Comparison of ENCODE assay signal across 19 cellular contexts in the genomic region with DNA sequence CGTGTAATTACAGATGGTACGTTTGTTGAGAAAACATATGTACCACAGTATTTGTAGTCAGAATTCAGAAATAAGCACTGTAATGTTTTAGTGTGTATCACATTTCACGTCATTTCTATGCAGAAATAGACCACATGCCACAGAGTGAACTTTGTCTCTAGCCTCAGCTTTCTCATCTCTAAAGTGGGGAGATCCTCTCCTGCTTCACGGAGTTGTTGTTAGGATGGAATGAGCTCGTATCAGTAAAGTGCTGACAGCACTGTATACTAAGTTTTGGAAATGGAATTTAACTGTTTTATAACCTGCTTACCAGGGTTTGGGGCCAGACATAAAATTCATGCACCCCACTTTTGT. TPM values are rescaled to one million over a fixed set of nuclear protein-coding genes. Genes with fewer than 3 reads are reported as not detected.
A peak's percentile ranks its signal among the peaks of the same experiment; 100 is the strongest.
DNase-seq lines count a peak whose midpoint lies in the region; ATAC-seq, FAIRE-seq and TF ChIP-seq lines count a peak whose summit lies in the region.
"Had no signal": no experiment of that assay in that cellular context is flagged by ENCODE, and none has a peak within 500 bp of the region (broad histone marks: within the 10 kb centered on the region; RNA-seq: fewer than 3 reads in every experiment).

No MANE protein-coding gene starts in this region.

- CTCF ChIA-PET in RWPE1 (lab: Yijun Ruan, JAX), result no interaction called here
- CTCF ChIA-PET in HepG2 (lab: Yijun Ruan, JAX; ENCODE audit: low intra/inter-chr PET ratio, low total read pairs), result no interaction called here

- no peak overlapping the region for H2AFZ ChIP-seq in HepG2 (ENCODE audit: low read length)
- H2AFZ ChIP-seq: GM23248 had no signal

- no peak for FAIRE-seq in HepG2 (lab: Jason Lieb, UNC)
- FAIRE-seq: A204.1, GM12878, GM19239 had no signal

- intact Hi-C loops in HepG2 (cut with micrococcal nuclease; ENCODE audit: unreplicated experiment), result loop anchor here (5.0 kb wide), 1 partner anchor 42 kb away; no protein-coding TSS in a partner anchor

- H3K9me3 Mint-ChIP-seq in osteocyte (ENCODE audit: unreplicated experiment), result no peaks in the 10 kb centered on the region
- H3K9me3 Mint-ChIP-seq: CD4-positive, alpha-beta memory T cell had no signal

- TF ChIP-seq CTCF in RWPE1 (conservative IDR thresholded peaks at IDR 0.05; ENCODE audit: low read depth), result no peak
- no peak for TF ChIP-seq CTCF in HepG2 (CRISPR knock-in tag; IDR thresholded peaks at IDR 0.05)
- TF ChIP-seq CTCF in osteocyte (IDR thresholded peaks at IDR 0.05), result no peak

- H3K4me1 Mint-ChIP-seq in osteocyte (ENCODE audit: unreplicated experiment) (peaks cover 51% of the 10 kb centered on the region), T-helper 17 cell (no peaks in the 10 kb centered on the region)
- H3K4me1 Mint-ChIP-seq: CD14-positive monocyte; CD4-positive, alpha-beta memory T cell had no signal

- peak overlapping the region; percentile 74 for H3K27ac ChIP-seq in RWPE1
- no peak overlapping the region for H3K27ac ChIP-seq in HepG2 (ENCODE audit: extremely low read length, insufficient read depth, low read length)
- H3K27ac ChIP-seq: BLaER1, GM23248 had no signal

- no peaks in the 10 kb centered on the region for H4K20me1 ChIP-seq in HepG2 (ENCODE audit: insufficient read depth, low read length)
- H4K20me1 ChIP-seq: BLaER1 had no signal

- H3K4me2 ChIP-seq in HepG2 (ENCODE audit: low read depth, low read length), result no peak overlapping the region
- H3K4me2 ChIP-seq: BLaER1 had no signal

- 93% methylated on average over 5 of the region's 5 CpGs for WGBS in HepG2 (ENCODE audit: low lambda C conversion rate)

- no peak for TF ChIP-seq POLR2A in HepG2 (IDR thresholded peaks at IDR 0.05; ENCODE audit: insufficient read depth in 1 of 2, low read depth in 2 of 2, low read length in 2 of 2)

- POLR2A ChIA-PET in RWPE1 (lab: Yijun Ruan, JAX; ENCODE audit: low non-redundant PET) (no interaction called here), HepG2 (lab: Yijun Ruan, JAX) (interaction anchor here (1.0 to 5.5 kb wide), 3 partner anchors 12 to 33 kb away, joined by 5 to 40 read pairs (median 17); a partner anchor contains a TSS)

- H3K36me3 Mint-ChIP-seq in osteocyte (ENCODE audit: unreplicated experiment), result no peaks in the 10 kb centered on the region
- H3K36me3 Mint-ChIP-seq in T-helper 17 cell (ENCODE audit: low read depth), result no peaks in the 10 kb centered on the region
- H3K36me3 Mint-ChIP-seq: CD14-positive monocyte; CD4-positive, alpha-beta memory T cell had no signal

- no peaks in the 10 kb centered on the region for H3K9me3 ChIP-seq in HepG2 (ENCODE audit: low read length)
- H3K9me3 ChIP-seq in T-helper 17 cell (ENCODE audit: control insufficient read depth, low read length, poor library complexity, severe bottlenecking), result no peaks in the 10 kb centered on the region
- H3K9me3 ChIP-seq: BLaER1, HAP-1 had no signal

- peaks cover 89% of the 10 kb centered on the region for H3K4me1 ChIP-seq in HepG2 (ENCODE audit: insufficient read depth, low read length)
- H3K4me1 ChIP-seq: BLaER1, HAP-1 had no signal

- no peaks in the 10 kb centered on the region for H3K27me3 Mint-ChIP-seq in osteocyte (ENCODE audit: unreplicated experiment)
- peaks cover 7% of the 10 kb centered on the region for H3K27me3 Mint-ChIP-seq in T-helper 17 cell

- no peak for TF ChIP-seq RAD21 in HepG2 (CRISPR knock-in tag; IDR thresholded peaks at IDR 0.05)

- H3K79me2 ChIP-seq in HepG2 (ENCODE audit: insufficient read depth, low read length), result peaks cover 8% of the 10 kb centered on the region

- no peak overlapping the region for H3K4me3 ChIP-seq in HepG2 (replicated peaks in 1 of 3; ENCODE audit: insufficient read depth in 1 of 3, low read depth in 2 of 3, low read length in 3 of 3)
- H3K4me3 ChIP-seq: BLaER1, GM12878, GM23248, HAP-1 had no signal

- H3K27me3 ChIP-seq in HepG2 (ENCODE audit: control insufficient read depth in 1 of 2, insufficient read depth in 2 of 2, low read length in 2 of 2), result no peaks in the 10 kb centered on the region
- H3K27me3 ChIP-seq: BLaER1 had no signal

- TF ChIP-seq EP300 in HepG2 (IDR thresholded peaks at IDR 0.05; ENCODE audit: low read depth in 2 of 2, low read length in 2 of 2) (no peak), HepG2 (CRISPR knock-in tag; IDR thresholded peaks at IDR 0.05; ENCODE audit: borderline replicate concordance) (no peak)

- H3K27ac Mint-ChIP-seq in osteocyte (ENCODE audit: unreplicated experiment), result peak overlapping the region; percentile 58
- no peak overlapping the region for H3K27ac Mint-ChIP-seq in T-helper 17 cell
- H3K27ac Mint-ChIP-seq: CD14-positive monocyte; CD4-positive, alpha-beta memory T cell had no signal

- no peak overlapping the region for H3K9ac ChIP-seq in HepG2 (ENCODE audit: insufficient read depth, low read depth, low read length)
- H3K9ac ChIP-seq: BLaER1, GM23248 had no signal

- ATAC-seq in HepG2 (no peak), T-helper 17 cell (no peak)
- ATAC-seq: GM12878 had no signal

- in situ Hi-C loops in HepG2 (cut with HindIII; ENCODE audit: extremely low pct_ligation_motif_present, low pct_unique_long_range_greater_than_20kb), result loop anchor here (5.0 kb wide), 1 partner anchor 33 kb away; a partner anchor contains a TSS

- no peaks in the 10 kb centered on the region; a peak in 1 of 5 replicates for H3K36me3 ChIP-seq in HepG2 (replicated peaks in 1 of 2; ENCODE audit: control insufficient read depth in 1 of 2, insufficient read depth in 2 of 2, low read length in 2 of 2)
- H3K36me3 ChIP-seq: BLaER1, HAP-1 had no signal

- H3K4me3 Mint-ChIP-seq in osteocyte (ENCODE audit: unreplicated experiment), result no peak overlapping the region
- no peak overlapping the region for H3K4me3 Mint-ChIP-seq in T-helper 17 cell
- H3K4me3 Mint-ChIP-seq: CD14-positive monocyte; CD4-positive, alpha-beta memory T cell had no signal

- DNase-seq in RWPE1 (ENCODE audit: low spot score) (no peak), HepG2 (ENCODE audit: low spot score) (no peak), osteocyte (ENCODE audit: extremely low spot score, unreplicated experiment) (no peak), AG08395 (ENCODE audit: low spot score) (no peak), DMS153 (lab: John Stamatoyannopoulos, UW) (no peak), T-helper 17 cell (no peak)
- no peak for DNase-seq in central memory CD4-positive, alpha-beta T cell
- DNase-seq: ACHN; AML-193; CD4-positive, alpha-beta memory T cell; DMS79 treated with DMSO at 0.1 percent for 48 hours; KBM-7 had no signal

- BruUV-seq in HepG2 (replicated peaks; lab: Mats Ljungman, UMichigan), result no TSS peak

TF ChIP-seq in HepG2, 621 proteins besides CTCF, POLR2A, EP300 and RAD21:
- no peak for TF ChIP-seq ZNF766 (CRISPR knock-in tag; IDR thresholded peaks at IDR 0.05; ENCODE audit: borderline replicate concordance)
- peak; percentile 89 for TF ChIP-seq ZMYM3 (CRISPR knock-in tag; IDR thresholded peaks at IDR 0.05)
- TF ChIP-seq ZNF629 (CRISPR knock-in tag; conservative IDR thresholded peaks at IDR 0.05), result peak; percentile 96
- TF ChIP-seq ZNF431 (CRISPR knock-in tag; IDR thresholded peaks at IDR 0.05; ENCODE audit: borderline replicate concordance, low read depth), result no peak
- peak; percentile 81; the same call in 1 of the 2 replicates for TF ChIP-seq KDM1A (CRISPR knock-in tag; IDR thresholded peaks at IDR 0.05)
- TF ChIP-seq ADNP (CRISPR knock-in tag; IDR thresholded peaks at IDR 0.05), result 0 out of 2 replicates have a peak, but pooled peaks have one; percentile 35
- peak; percentile 57 for TF ChIP-seq HNF4A (CRISPR knock-in tag; IDR thresholded peaks at IDR 0.05)
- no peak for TF ChIP-seq ZFP36L1 (CRISPR knock-in tag; IDR thresholded peaks at IDR 0.05)
- TF ChIP-seq CHD4 (IDR thresholded peaks at IDR 0.05; ENCODE audit: borderline replicate concordance, low read length), result 0 out of 2 replicates have a peak, but pooled peaks have one; percentile 71
- TF ChIP-seq MAFK (conservative IDR thresholded peaks at IDR 0.05 in 1 of 2, IDR thresholded peaks at IDR 0.05 in 1 of 2; ENCODE audit: low read length in 2 of 2), result 0 out of 4 replicates have a peak, but pooled peaks of 1 of the 2 experiments have one; percentile 20

RNA-seq across cellular contexts. Expression of a gene that starts 34.2 kb away (rescaled TPM):
- total RNA-seq in HepG2 (2016; rRNA removed; fragmentation: Illumina TruSeq; extraction: Trizol) (28.6 and 32.4 TPM in 2 replicates), osteocyte (129 and 131 TPM in 2 replicates), T-helper 17 cell (1 to 10 TPM in 1 of 2 donors, under 1 TPM in 1; 0.72 to 3.6 TPM)
- 21.2 and 24.5 TPM in 2 replicates for total RNA-seq in HepG2 (2016; cell fraction: cytosol; rRNA removed; fragmentation: Illumina TruSeq; extraction: Trizol; ENCODE audit: low read depth)
- 22.4 and 30.7 TPM in 2 replicates for total RNA-seq in HepG2 (2016; cell fraction: insoluble cytoplasmic fraction; rRNA removed; fragmentation: Illumina TruSeq; extraction: Trizol)
- 51.6 and 61.1 TPM in 2 replicates for total RNA-seq in HepG2 (2016; cell fraction: membrane; rRNA removed; fragmentation: Illumina TruSeq; extraction: Trizol)
- 21.9 and 23.1 TPM in 2 replicates for total RNA-seq in HepG2 (2016; cell fraction: nucleus; rRNA removed; fragmentation: Illumina TruSeq; extraction: Trizol)
- 34.7 and 36.2 TPM in 2 replicates for polyA plus RNA-seq in HepG2 (2011; rRNA removed)
- 22.9 and 28.7 TPM in 2 replicates for polyA plus RNA-seq in HepG2 (2011; cell fraction: cytosol; rRNA removed)
- polyA plus RNA-seq in HepG2 (2011; cell fraction: nucleus; rRNA removed), result 25.6 and 30.8 TPM in 2 replicates
- 41.2 and 50.7 TPM in 2 replicates for polyA plus RNA-seq in HepG2 (2012)
- 23.8 and 29.3 TPM in 2 replicates for polyA plus RNA-seq in HepG2 (2016; cell fraction: cytosol; fragmentation: Illumina TruSeq; extraction: Trizol; ENCODE audit: low read depth)
- 31.8 and 38.3 TPM in 2 replicates for polyA plus RNA-seq in HepG2 (2016; cell fraction: insoluble cytoplasmic fraction; fragmentation: Illumina TruSeq; extraction: Trizol; ENCODE audit: low read depth)
- polyA plus RNA-seq in HepG2 (2016; cell fraction: membrane; fragmentation: Illumina TruSeq; extraction: Trizol; ENCODE audit: low read depth), result 53.7 and 59.4 TPM in 2 replicates
- polyA plus RNA-seq in HepG2 (2016; cell fraction: nucleus; fragmentation: Illumina TruSeq; extraction: Trizol; ENCODE audit: insufficient read depth, low read depth), result 39.1 and 43.2 TPM in 2 replicates
- 3.0 and 49.7 TPM in 2 replicates for polyA minus RNA-seq in HepG2 (2011; rRNA and poly(A)+ RNA removed; ENCODE audit: low replicate concordance)
- 24.8 and 27.3 TPM in 2 replicates for polyA minus RNA-seq in HepG2 (2011; cell fraction: cytosol; rRNA and poly(A)+ RNA removed)
- 11.2 and 12.4 TPM in 2 replicates for polyA minus RNA-seq in HepG2 (2011; cell fraction: nucleus; rRNA and poly(A)+ RNA removed)
- polyA plus RNA-seq: CD4-positive, alpha-beta memory T cell had no signal

Comparison
In these comparisons a context has a peak if more than half of its experiments do, and no peak if none do; other contexts are left out.
1. RNA of a gene that starts 34.2 kb away (total RNA-seq): 129 to 131 TPM in osteocyte and 21.2 to 61.1 TPM in HepG2; 0.72 to 3.6 TPM in T-helper 17 cell; every median in the first group is over 4 times any median in the second.